In the genomic region with DNA sequence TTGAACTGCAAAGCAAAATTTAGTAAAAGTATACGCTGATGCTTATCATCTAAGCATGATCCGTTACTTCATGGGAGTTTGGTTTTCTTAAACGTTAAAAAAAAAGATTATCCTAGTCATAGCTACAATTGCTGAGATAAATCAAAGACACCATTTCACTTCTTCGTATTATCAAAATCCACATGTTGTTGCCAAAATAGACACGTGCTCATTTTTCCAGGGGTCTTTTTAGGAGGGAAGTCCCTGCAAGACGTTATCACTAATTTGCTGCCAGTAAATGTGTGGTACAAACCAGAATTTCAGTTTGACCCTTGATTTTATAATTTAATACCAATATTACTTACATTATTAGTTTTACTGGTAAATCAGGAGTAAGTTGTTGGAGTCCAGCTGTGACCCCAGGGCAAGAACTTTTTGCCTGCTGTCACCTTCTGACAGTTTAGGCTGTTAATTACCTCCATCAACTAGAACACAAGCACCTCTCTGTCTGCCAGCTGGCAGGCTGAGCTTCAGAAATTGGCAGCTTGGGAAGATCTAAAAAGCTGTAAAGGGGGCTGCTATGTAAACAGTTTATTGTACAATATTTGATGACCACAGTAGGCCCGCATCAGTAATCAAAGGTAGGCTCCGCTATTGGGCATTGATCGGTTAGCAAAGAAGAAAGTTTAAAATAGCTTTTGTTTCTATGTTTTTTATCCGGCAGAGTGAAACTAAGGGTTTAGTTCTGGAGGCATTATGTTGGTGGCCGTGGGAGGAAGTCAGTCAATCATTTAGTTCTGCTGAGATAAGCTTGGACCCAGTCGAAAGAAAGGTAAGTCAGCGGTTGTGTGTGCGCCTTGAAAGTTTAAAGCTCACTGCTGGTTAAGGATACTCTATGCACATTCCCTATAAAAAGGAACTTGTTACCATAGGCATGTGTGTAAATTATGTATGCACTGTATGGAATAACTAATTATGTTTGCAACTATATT, we compare ENCODE assay signal across 29 cellular contexts.
DNase-seq lines count a peak whose midpoint lies in the region; ATAC-seq and TF ChIP-seq lines count a peak whose summit lies in the region.
"Had no signal": no experiment of that assay in that cellular context is flagged by ENCODE, and none has a peak within 500 bp of the region (broad histone marks: within the 10 kb centered on the region; RNA-seq: fewer than 3 reads in every experiment).

No MANE protein-coding gene starts in this region.

- H3K27me3 ChIP-seq in osteoblast (ENCODE audit: insufficient read depth, low read length): no peaks in the 10 kb centered on the region
- H3K27me3 ChIP-seq: ascending aorta, BLaER1, transverse colon had no signal

- no peaks in the 10 kb centered on the region for H3K27me3 Mint-ChIP-seq in activated naive CD8-positive, alpha-beta T cell treated with anti-CD3 and anti-CD28 coated beads, Interleukin-2, amount 50 U/mL, for 24 hours

- H3K79me2 ChIP-seq in osteoblast (ENCODE audit: insufficient read depth, low read length): no peaks in the 10 kb centered on the region

- no peaks in the 10 kb centered on the region for H3K4me1 Mint-ChIP-seq in activated naive CD8-positive, alpha-beta T cell treated with anti-CD3 and anti-CD28 coated beads, Interleukin-2, amount 50 U/mL, for 24 hours
- H3K4me1 Mint-ChIP-seq: activated naive CD8-positive, alpha-beta T cell treated with anti-CD3 and anti-CD28 coated beads, Interleukin-2, amount 10 ng/mL, durations not matched to agents 7 days and 5 days had no signal

- H3K9me3 ChIP-seq in osteoblast (ENCODE audit: low read depth, low read length): no peaks in the 10 kb centered on the region
- H3K9me3 ChIP-seq: BLaER1, transverse colon had no signal

- H3K4me2 ChIP-seq in osteoblast (ENCODE audit: insufficient read depth, low read length): no peak overlapping the region
- H3K4me2 ChIP-seq: BLaER1 had no signal

- H3K4me3 Mint-ChIP-seq in activated naive CD8-positive, alpha-beta T cell treated with anti-CD3 and anti-CD28 coated beads, Interleukin-2, amount 50 U/mL, for 24 hours: no peak overlapping the region
- H3K4me3 Mint-ChIP-seq: activated naive CD8-positive, alpha-beta T cell treated with anti-CD3 and anti-CD28 coated beads, Interleukin-2, amount 10 ng/mL, durations not matched to agents 7 days and 5 days; T-helper 2 cell treated with Interferon-gamma antibody and Interleukin-4, amounts not matched to agents 5 μg/mL and 100 μg/mL, for 36 hours had no signal

- H3K9me3 Mint-ChIP-seq in activated naive CD8-positive, alpha-beta T cell treated with anti-CD3 and anti-CD28 coated beads, Interleukin-2, amount 50 U/mL, for 24 hours: no peaks in the 10 kb centered on the region
- H3K9me3 Mint-ChIP-seq: activated naive CD8-positive, alpha-beta T cell treated with anti-CD3 and anti-CD28 coated beads, Interleukin-2, amount 10 ng/mL, durations not matched to agents 7 days and 5 days; T-helper 2 cell treated with Interferon-gamma antibody and Interleukin-4, amounts not matched to agents 5 μg/mL and 100 μg/mL, for 36 hours had no signal

- no peaks in the 10 kb centered on the region for H4K20me1 ChIP-seq in osteoblast (ENCODE audit: insufficient read depth, low read length)
- H4K20me1 ChIP-seq: BLaER1 had no signal

- no peak overlapping the region for H3K27ac ChIP-seq in osteoblast (ENCODE audit: low read depth, low read length)
- H3K27ac ChIP-seq: ascending aorta, BLaER1, coronary artery, epithelial cell of prostate, transverse colon, VCaP had no signal

- no peaks in the 10 kb centered on the region for H3K36me3 ChIP-seq in osteoblast (ENCODE audit: insufficient read depth, low read length)
- H3K36me3 ChIP-seq: ascending aorta, BLaER1, transverse colon had no signal

- no peaks in the 10 kb centered on the region for H3K4me1 ChIP-seq in osteoblast (ENCODE audit: insufficient read depth, low read length)
- H3K4me1 ChIP-seq: ascending aorta, BLaER1, transverse colon had no signal

- H3K36me3 Mint-ChIP-seq in activated naive CD8-positive, alpha-beta T cell treated with anti-CD3 and anti-CD28 coated beads, Interleukin-2, amount 50 U/mL, for 24 hours (ENCODE audit: low read depth): no peaks in the 10 kb centered on the region
- H3K36me3 Mint-ChIP-seq: activated naive CD8-positive, alpha-beta T cell treated with anti-CD3 and anti-CD28 coated beads, Interleukin-2, amount 10 ng/mL, durations not matched to agents 7 days and 5 days had no signal

- no peak overlapping the region for H3K27ac Mint-ChIP-seq in activated naive CD8-positive, alpha-beta T cell treated with anti-CD3 and anti-CD28 coated beads, Interleukin-2, amount 50 U/mL, for 24 hours
- H3K27ac Mint-ChIP-seq: activated naive CD8-positive, alpha-beta T cell treated with anti-CD3 and anti-CD28 coated beads, Interleukin-2, amount 10 ng/mL, durations not matched to agents 7 days and 5 days; T-helper 2 cell treated with Interferon-gamma antibody and Interleukin-4, amounts not matched to agents 5 μg/mL and 100 μg/mL, for 36 hours had no signal

- no peak for DNase-seq in Right ventricle myocardium inferior (ENCODE audit: missing footprints)
- no peak for DNase-seq in cardiac septum (ENCODE audit: low spot score)
- DNase-seq in NCI-H748 (lab: John Stamatoyannopoulos, UW; ENCODE audit: unreplicated experiment): peak; percentile 82
- DNase-seq in left cardiac atrium: no peak
- DNase-seq in osteoblast (ENCODE audit: insufficient read length, low spot score, missing footprints): peak; percentile 44
- no peak for DNase-seq in activated naive CD8-positive, alpha-beta T cell treated with anti-CD3 and anti-CD28 coated beads, Interleukin-2, amount 50 U/mL, for 24 hours
- no peak for DNase-seq in activated T-cell treated with anti-CD3 and anti-CD28 coated beads, Interleukin-2, amount 50 U/mL, for 48 hours
- DNase-seq in RKO (ENCODE audit: low spot score): no peak
- DNase-seq: activated CD4-positive, alpha-beta T cell treated with anti-CD3 and anti-CD28 coated beads for 48 hours; activated gamma-delta T cell; activated naive CD8-positive, alpha-beta T cell treated with anti-CD3 and anti-CD28 coated beads, Interleukin-2, amount 10 ng/mL, durations not matched to agents 7 days and 5 days; activated T-cell treated with anti-CD3 and anti-CD28 coated beads, Interleukin-2, amount 50 U/mL, for 1 hour; caudate nucleus; DMS153; effector memory CD4-positive, alpha-beta T cell; hypothalamus; NCI-H1048; SIG-M5; stimulated activated CD4-positive, alpha-beta T cell treated with anti-CD3 and anti-CD28 coated beads, Interleukin-4, amount 100 ng/mL, for 1 hour; transverse colon had no signal

- no peak for TF ChIP-seq CTCF in osteoblast (IDR thresholded peaks at IDR 0.05; ENCODE audit: extremely low read depth, low read depth, low read length)

- ATAC-seq in Right ventricle myocardium inferior (peak; percentile 54), left cardiac atrium (peak; percentile 38 to 65)
- ATAC-seq in activated naive CD8-positive, alpha-beta T cell treated with anti-CD3 and anti-CD28 coated beads, Interleukin-2, amount 50 U/mL, for 24 hours: no peak
- ATAC-seq: GM12878, Panc1, sciatic nerve had no signal

- H2AFZ ChIP-seq in osteoblast (ENCODE audit: low read length): no peak overlapping the region

- H3K4me3 ChIP-seq in osteoblast (ENCODE audit: insufficient read depth, low read length): no peak overlapping the region
- H3K4me3 ChIP-seq: ascending aorta, BLaER1, coronary artery, GM12878, transverse colon had no signal

- intact Hi-C loops in Right ventricle myocardium inferior (cut with DNase I) (no loop called here), cardiac septum (cut with DNase I) (no loop called here), left cardiac atrium (cut with DNase I) (no loop called here)

Comparison
In these comparisons a context has a peak if more than half of its experiments do, and no peak if none do; other contexts are left out.
1. DNase-seq: peak in NCI-H748 (single experiment) and osteoblast (single experiment); none in Right ventricle myocardium inferior (single experiment), cardiac septum (single experiment), left cardiac atrium (single experiment), activated naive CD8-positive, alpha-beta T cell treated with anti-CD3 and anti-CD28 coated beads, Interleukin-2, amount 50 U/mL, for 24 hours (single experiment), activated T-cell treated with anti-CD3 and anti-CD28 coated beads, Interleukin-2, amount 50 U/mL, for 48 hours (0 of 2) and RKO (single experiment).